20 cellular contexts compared by ENCODE assay signal in genomic region chr1:235461954-235462353, GRCh38. TPM values are rescaled to one million over a fixed set of nuclear protein-coding genes. Genes with fewer than 3 reads are reported as not detected.
A peak's percentile ranks its signal among the peaks of the same experiment; 100 is the strongest.
DNase-seq lines count a peak whose midpoint lies in the region; ATAC-seq, FAIRE-seq and TF ChIP-seq lines count a peak whose summit lies in the region.
"Had no signal": no experiment of that assay in that cellular context is flagged by ENCODE, and none has a peak within 500 bp of the region (broad histone marks: within the 10 kb centered on the region; RNA-seq: fewer than 3 reads in every experiment).

No MANE protein-coding gene starts in this region.

- H3K27me3 ChIP-seq in GM12878 (replicated peaks in 1 of 2; ENCODE audit: control insufficient read depth in 2 of 2, insufficient read depth in 2 of 2, low read length in 1 of 2), result no peaks in the 10 kb centered on the region
- H3K27me3 ChIP-seq: BLaER1 had no signal

- peaks cover 8% of the 10 kb centered on the region for H3K36me3 Mint-ChIP-seq in activated CD8-positive, alpha-beta memory T cell treated with anti-CD3 and anti-CD28 coated beads, Interleukin-2, amount 10 ng/mL, durations not matched to agents 7 days and 5 days
- peaks cover 5% of the 10 kb centered on the region for H3K36me3 Mint-ChIP-seq in stimulated activated effector memory CD8-positive, alpha-beta T cell treated with anti-CD3 and anti-CD28 coated beads, Interleukin-12 subunit alpha, Interleukin-12 subunit beta, amount 100 ng/mL, for 72 hours
- H3K36me3 Mint-ChIP-seq in T-helper 2 cell treated with Interferon-gamma antibody and Interleukin-4, amounts not matched to agents 5 μg/mL and 100 μg/mL, for 36 hours (ENCODE audit: low read depth), result peaks cover 2% of the 10 kb centered on the region

- SMC1A ChIA-PET in GM12878 (lab: Charles Lee; ENCODE audit: uncharacterized antibody, unreplicated experiment), result no interaction called here

- TF ChIP-seq EP300 in GM12878 (IDR thresholded peaks at IDR 0.05; ENCODE audit: borderline replicate concordance in 1 of 2, control insufficient read depth in 1 of 2, low read depth in 2 of 2, low read length in 2 of 2), result no peak

- no peak overlapping the region for H3K4me3 Mint-ChIP-seq in activated CD8-positive, alpha-beta memory T cell treated with anti-CD3 and anti-CD28 coated beads, Interleukin-2, amount 10 ng/mL, durations not matched to agents 7 days and 5 days
- H3K4me3 Mint-ChIP-seq in stimulated activated effector memory CD8-positive, alpha-beta T cell treated with anti-CD3 and anti-CD28 coated beads, Interleukin-12 subunit alpha, Interleukin-12 subunit beta, amount 100 ng/mL, for 72 hours, result no peak overlapping the region
- no peak overlapping the region for H3K4me3 Mint-ChIP-seq in T-helper 2 cell treated with Interferon-gamma antibody and Interleukin-4, amounts not matched to agents 5 μg/mL and 100 μg/mL, for 36 hours

- WGBS in GM12878 (ENCODE audit: insufficient coverage, insufficient replicate concordance, low lambda C conversion rate, missing lambda C conversion rate), result 100% methylated on average over 1 of the region's 1 CpG
- 86 to 94% methylated on average over 1 of the region's 1 CpG for WGBS in lower leg skin, 2 donors

- ATAC-seq in activated CD8-positive, alpha-beta memory T cell treated with anti-CD3 and anti-CD28 coated beads, Interleukin-2, amount 10 ng/mL, durations not matched to agents 7 days and 5 days, result peak; percentile 23
- no peak; the same call in 1 of the 3 replicates for ATAC-seq in GM12878
- ATAC-seq in stimulated activated effector memory CD8-positive, alpha-beta T cell treated with anti-CD3 and anti-CD28 coated beads, Interleukin-12 subunit alpha, Interleukin-12 subunit beta, amount 100 ng/mL, for 72 hours, result no peak
- ATAC-seq: K562 had no signal

- peak overlapping the region; percentile 33; the same call in 1 of the 2 replicates for H3K27ac ChIP-seq in GM12878 (ENCODE audit: control insufficient read depth, insufficient read depth)
- H3K27ac ChIP-seq: BLaER1 had no signal

- H3K9ac ChIP-seq in GM12878 (ENCODE audit: control insufficient read depth, insufficient read depth, low read length), result no peak overlapping the region
- H3K9ac ChIP-seq: BLaER1 had no signal

- TF ChIP-seq POLR2A in GM12878 (IDR thresholded peaks at IDR 0.05; ENCODE audit: low read depth, low read length) (no peak), lower leg skin (IDR thresholded peaks at IDR 0.05) (no peak)

- no peaks in the 10 kb centered on the region for H3K9me3 Mint-ChIP-seq in activated CD8-positive, alpha-beta memory T cell treated with anti-CD3 and anti-CD28 coated beads, Interleukin-2, amount 10 ng/mL, durations not matched to agents 7 days and 5 days (ENCODE audit: low read depth)
- H3K9me3 Mint-ChIP-seq in stimulated activated effector memory CD8-positive, alpha-beta T cell treated with anti-CD3 and anti-CD28 coated beads, Interleukin-12 subunit alpha, Interleukin-12 subunit beta, amount 100 ng/mL, for 72 hours, result no peaks in the 10 kb centered on the region
- H3K9me3 Mint-ChIP-seq in T-helper 2 cell treated with Interferon-gamma antibody and Interleukin-4, amounts not matched to agents 5 μg/mL and 100 μg/mL, for 36 hours, result no peaks in the 10 kb centered on the region

- no peaks in the 10 kb centered on the region for H4K20me1 ChIP-seq in GM12878 (ENCODE audit: control insufficient read depth, insufficient read depth)
- H4K20me1 ChIP-seq: BLaER1 had no signal

- H3K9me3 ChIP-seq in GM12878 (replicated peaks; ENCODE audit: control insufficient read depth, insufficient read depth, low read length), result no peaks in the 10 kb centered on the region

- CTCF ChIA-PET in activated CD8-positive, alpha-beta memory T cell treated with anti-CD3 and anti-CD28 coated beads, Interleukin-2, amount 10 ng/mL, durations not matched to agents 7 days and 5 days (lab: Charles Lee), result no interaction called here
- CTCF ChIA-PET in GM12878 (lab: Yijun Ruan, JAX), result interaction anchor here (0.6 kb wide), 1 partner anchor 46 kb away, joined by 4 read pairs; no protein-coding TSS in a partner anchor

- H3K4me1 ChIP-seq in GM12878 (ENCODE audit: control insufficient read depth, insufficient read depth, low read length), result no peaks in the 10 kb centered on the region
- H3K4me1 ChIP-seq: BLaER1 had no signal

- TF ChIP-seq CTCF in GM12878 (IDR thresholded peaks at IDR 0.05 in 2 of 3, conservative IDR thresholded peaks at IDR 0.05 in 1 of 3; ENCODE audit: control insufficient read depth in 2 of 3, extremely low read depth in 1 of 3, insufficient read depth in 1 of 3, low read depth in 3 of 3, low read length in 3 of 3) (no peak), lower leg skin (IDR thresholded peaks at IDR 0.05) (no peak)

- DNase-seq in activated CD8-positive, alpha-beta memory T cell treated with anti-CD3 and anti-CD28 coated beads, Interleukin-2, amount 10 ng/mL, durations not matched to agents 7 days and 5 days, result no peak
- no peak for DNase-seq in activated CD8-positive, alpha-beta memory T cell treated with anti-CD3 and anti-CD28 coated beads, Interleukin-2, amount 50 U/mL, for 4 hours
- DNase-seq in GM19239 (ENCODE audit: insufficient read length, low spot score) (no peak), GM12878 (ENCODE audit: low read depth, low spot score) (no peak), lower leg skin (ENCODE audit: low spot score in 2 of 2) (no peak), GDM1 (lab: John Stamatoyannopoulos, UW) (no peak)
- no peak for DNase-seq in stimulated activated effector memory CD8-positive, alpha-beta T cell treated with anti-CD3 and anti-CD28 coated beads, Interleukin-12 subunit alpha, Interleukin-12 subunit beta, amount 100 ng/mL, for 72 hours (ENCODE audit: low spot score in 2 of 2)
- DNase-seq in T-helper 2 cell treated with Interferon-gamma antibody and Interleukin-4, amounts not matched to agents 5 μg/mL and 100 μg/mL, for 36 hours (ENCODE audit: low spot score), result no peak
- DNase-seq: DMS79, NCI-H1105 treated with DMSO at 0.1 percent for 48 hours, NCI-H1694, NCI-H2081 treated with DMSO at 0.1 percent for 48 hours, NCI-H446 treated with DMSO at 0.1 percent for 48 hours, NCI-H69, Right ventricle myocardium superior had no signal

- POLR2A ChIA-PET in GM12878 (lab: Charles Lee), result no interaction called here

- RAD21 ChIA-PET in GM12878 (lab: Charles Lee; ENCODE audit: unreplicated experiment), result no interaction called here

- BruUV-seq in GM12878 (replicated peaks; lab: Mats Ljungman, UMichigan), result no TSS peak

- TF ChIP-seq RAD21 in GM12878 (IDR thresholded peaks at IDR 0.05; ENCODE audit: insufficient read depth, low read depth, low read length), result no peak

- intact Hi-C loops in GM12878 (cut with micrococcal nuclease; ENCODE audit: unreplicated experiment), result no loop called here
- intact Hi-C loops in lower leg skin (cut with DNase I; ENCODE audit: low total_unique reads), result no loop called here

- peaks cover 0 to 3% of the 10 kb centered on the region in 2 experiments; a peak in 1 of 4 replicates for H3K36me3 ChIP-seq in GM12878 (ENCODE audit: control insufficient read depth in 2 of 2, insufficient read depth in 2 of 2, low read length in 1 of 2)

- peaks cover 7% of the 10 kb centered on the region for H3K4me1 Mint-ChIP-seq in activated CD8-positive, alpha-beta memory T cell treated with anti-CD3 and anti-CD28 coated beads, Interleukin-2, amount 10 ng/mL, durations not matched to agents 7 days and 5 days
- H3K4me1 Mint-ChIP-seq in stimulated activated effector memory CD8-positive, alpha-beta T cell treated with anti-CD3 and anti-CD28 coated beads, Interleukin-12 subunit alpha, Interleukin-12 subunit beta, amount 100 ng/mL, for 72 hours, result peaks cover 7% of the 10 kb centered on the region
- H3K4me1 Mint-ChIP-seq in T-helper 2 cell treated with Interferon-gamma antibody and Interleukin-4, amounts not matched to agents 5 μg/mL and 100 μg/mL, for 36 hours (ENCODE audit: low read depth), result peaks cover 19% of the 10 kb centered on the region

- in situ Hi-C loops in GM12878 (cut with MboI), result no loop called here

- H3K4me3 ChIP-seq in GM12878 (no peak overlapping the region), lower leg skin (ENCODE audit: low read depth, poor library complexity, severe bottlenecking) (no peak overlapping the region)
- H3K4me3 ChIP-seq: BLaER1, K562 had no signal

- FAIRE-seq in GM19239 (lab: Jason Lieb, UNC), result peak; percentile 49
- peak; percentile 44 for FAIRE-seq in GM12878 (lab: Jason Lieb, UNC)
- FAIRE-seq: A204.1, H1, K562, RCC 7860 had no signal

- peak overlapping the region; percentile 45; the same call in 1 of the 2 replicates for H2AFZ ChIP-seq in GM12878 (ENCODE audit: control insufficient read depth, low read depth, low read length)

- H3K79me2 ChIP-seq in GM12878 (ENCODE audit: control insufficient read depth, insufficient read depth, low read length), result no peaks in the 10 kb centered on the region

- peak overlapping the region; percentile 0 for H3K27ac Mint-ChIP-seq in activated CD8-positive, alpha-beta memory T cell treated with anti-CD3 and anti-CD28 coated beads, Interleukin-2, amount 10 ng/mL, durations not matched to agents 7 days and 5 days
- H3K27ac Mint-ChIP-seq in stimulated activated effector memory CD8-positive, alpha-beta T cell treated with anti-CD3 and anti-CD28 coated beads, Interleukin-12 subunit alpha, Interleukin-12 subunit beta, amount 100 ng/mL, for 72 hours, result peak overlapping the region; percentile 57
- no peak overlapping the region for H3K27ac Mint-ChIP-seq in T-helper 2 cell treated with Interferon-gamma antibody and Interleukin-4, amounts not matched to agents 5 μg/mL and 100 μg/mL, for 36 hours

- H3K27me3 Mint-ChIP-seq in activated CD8-positive, alpha-beta memory T cell treated with anti-CD3 and anti-CD28 coated beads, Interleukin-2, amount 10 ng/mL, durations not matched to agents 7 days and 5 days, result no peaks in the 10 kb centered on the region
- no peaks in the 10 kb centered on the region for H3K27me3 Mint-ChIP-seq in T-helper 2 cell treated with Interferon-gamma antibody and Interleukin-4, amounts not matched to agents 5 μg/mL and 100 μg/mL, for 36 hours (ENCODE audit: low read depth)

- peak overlapping the region; percentile 25; the same call in 1 of the 2 replicates for H3K4me2 ChIP-seq in GM12878 (ENCODE audit: control insufficient read depth, insufficient read depth)
- H3K4me2 ChIP-seq: BLaER1 had no signal

RNA-seq across cellular contexts. Expression of gene B3GALNT2, which starts 42.3 kb away (rescaled TPM):
- total RNA-seq in activated CD8-positive, alpha-beta memory T cell treated with anti-CD3 and anti-CD28 coated beads, Interleukin-2, amount 10 ng/mL, durations not matched to agents 7 days and 5 days, result 10 to 100 TPM; 13.5 to 14.6 TPM
- total RNA-seq in GM12878 (2013; cell fraction: nucleolus; rRNA removed), result 75.0 and 76.7 TPM in 2 replicates
- total RNA-seq in GM12878 (2014; rRNA removed) (14.5 and 21.7 TPM in 2 replicates), GM12878 (2014; rRNA removed; fragmentation: Illumina TruSeq; extraction: Trizol) (19.4 and 21.4 TPM in 2 replicates), GM12878 (2021) (15.6 and 16.8 TPM in 2 replicates), lower leg skin (10 to 100 TPM; 21.7 to 46.2 (median 26.1) TPM)
- polyA plus RNA-seq in GM12878 (2011; ENCODE audit: low read depth), result 3.8 TPM
- polyA plus RNA-seq in GM12878 (2011; rRNA removed) (19.7 and 24.1 TPM in 2 replicates), GM12878 (2014; fragmentation: Illumina TruSeq; extraction: Trizol) (12.5 and 19.6 TPM in 2 replicates), GM12878 (2014; fragmentation: Nextera tagmentation; extraction: Ambion mirVana) (1 to 10 TPM in 1 of 2 experiments, under 1 TPM in 1; 0.77 to 1.5 TPM), GM12878 (2014; rRNA removed) (11.9 and 13.0 TPM in 2 replicates), GM12878 (2016; fragmentation: Nextera tagmentation; extraction: Ambion mirVana) (10 to 100 TPM; 12.2 to 12.9 TPM)
- polyA plus RNA-seq in GM12878 (2011; cell fraction: cytosol; rRNA removed), result 10.1 and 10.2 TPM in 2 replicates
- 13.0 and 14.3 TPM in 2 replicates for polyA plus RNA-seq in GM12878 (2011; cell fraction: nucleus; rRNA removed)
- 5.5 and 5.7 TPM in 2 replicates for polyA plus RNA-seq in GM12878 (2012)
- polyA minus RNA-seq in GM12878 (2011; rRNA and poly(A)+ RNA removed), result 40.1 and 45.3 TPM in 2 replicates
- 13.9 and 15.4 TPM in 2 replicates for polyA minus RNA-seq in GM12878 (2011; cell fraction: cytosol; rRNA and poly(A)+ RNA removed)
- 9.9 and 25.2 TPM in 2 replicates for polyA minus RNA-seq in GM12878 (2011; cell fraction: nucleus; rRNA and poly(A)+ RNA removed)
